7 cellular contexts compared by ENCODE assay signal in the genomic region with DNA sequence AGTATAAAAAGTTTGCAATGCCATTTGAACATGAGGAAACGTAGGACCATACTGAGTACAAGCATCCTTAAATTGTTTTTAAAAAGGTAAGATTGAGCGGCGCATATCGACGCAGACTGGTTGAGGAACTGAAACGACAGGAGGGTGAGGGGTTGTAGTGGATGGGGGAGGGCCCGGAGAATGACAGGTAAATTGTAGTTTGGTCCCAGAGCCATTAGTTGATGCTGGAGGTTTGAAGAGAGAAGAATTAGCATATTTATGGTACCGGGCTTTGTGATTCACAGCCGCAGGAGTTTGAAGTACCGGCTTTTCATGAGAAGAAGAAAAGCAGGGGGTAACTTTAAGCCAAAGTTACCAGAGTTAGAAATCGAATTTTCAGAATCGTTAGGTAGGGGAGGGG.
DNase-seq lines count a peak whose midpoint lies in the region; TF ChIP-seq lines count a peak whose summit lies in the region.
"Not testable (repeated sequence)": the region's sequence is repeated elsewhere in the genome, so short reads cannot be mapped to it uniquely, and the experiment has no call there.

No MANE protein-coding gene starts in this region.

- peaks cover 13% of the 10 kb centered on the region for H3K4me1 Mint-ChIP-seq in activated naive CD4-positive, alpha-beta T cell treated with anti-CD3 and anti-CD28 coated beads, Interleukin-2, amount 50 U/mL, for 24 hours
- H3K4me1 Mint-ChIP-seq in endothelial cell (ENCODE audit: unreplicated experiment), result peaks cover 10% of the 10 kb centered on the region

- not testable (repeated sequence) for H3K9me3 ChIP-seq in NT2/D1 (ENCODE audit: insufficient read depth, low read length); iPS-18a (ENCODE audit: control insufficient read depth, low read depth, low read length); mesodermal cell (ENCODE audit: control insufficient read depth, low read length); neuronal stem cell (replicated peaks in 1 of 2; ENCODE audit: control insufficient read depth in 2 of 2, insufficient read depth in 1 of 2, low read depth in 1 of 2, low read length in 2 of 2)

- not testable (repeated sequence) for H3K4ac ChIP-seq in neuronal stem cell (ENCODE audit: low read length)

- H3K27ac Mint-ChIP-seq in activated naive CD4-positive, alpha-beta T cell treated with anti-CD3 and anti-CD28 coated beads, Interleukin-2, amount 50 U/mL, for 24 hours; endothelial cell (ENCODE audit: unreplicated experiment): not testable (repeated sequence)

- H3K27me3 Mint-ChIP-seq in activated naive CD4-positive, alpha-beta T cell treated with anti-CD3 and anti-CD28 coated beads, Interleukin-2, amount 50 U/mL, for 24 hours, result peaks cover 49% of the 10 kb centered on the region
- H3K27me3 Mint-ChIP-seq in endothelial cell (ENCODE audit: unreplicated experiment), result not testable (repeated sequence)

- H2BK5ac ChIP-seq in neuronal stem cell (ENCODE audit: low read length), result not testable (repeated sequence)

- H3K4me1 ChIP-seq in NT2/D1 (ENCODE audit: insufficient read depth, insufficient read length); iPS-18a (ENCODE audit: control insufficient read depth, low read depth, low read length); mesodermal cell (ENCODE audit: control insufficient read depth, insufficient read depth, low read length, poor library complexity, severe bottlenecking); neuronal stem cell (ENCODE audit: control insufficient read depth in 2 of 2, insufficient read depth in 1 of 2, low read depth in 1 of 2, low read length in 2 of 2): not testable (repeated sequence)

- H2AFZ ChIP-seq in neuronal stem cell (ENCODE audit: low read length), result not testable (repeated sequence)

- H3K4me3 ChIP-seq in GM08714 (ENCODE audit: low read length) (peak overlapping the region; percentile 34; the same call in 1 of the 2 replicates), NT2/D1 (ENCODE audit: insufficient read length, low read depth) (peak overlapping the region; percentile 16), iPS-18a (ENCODE audit: low read length) (peak overlapping the region; percentile 83), mesodermal cell (ENCODE audit: extremely low read depth, insufficient read depth, low read length, poor library complexity, severe bottlenecking) (peak overlapping the region; percentile 31)
- not testable (repeated sequence) for H3K4me3 ChIP-seq in neuronal stem cell (ENCODE audit: low read length in 2 of 2)

- DNase-seq in NT2/D1 (ENCODE audit: low read depth, low spot score), result peak; percentile 69
- DNase-seq in endothelial cell (ENCODE audit: low spot score); neuronal stem cell (ENCODE audit: low spot score): not testable (repeated sequence)

- not testable (repeated sequence) for H3K36me3 Mint-ChIP-seq in activated naive CD4-positive, alpha-beta T cell treated with anti-CD3 and anti-CD28 coated beads, Interleukin-2, amount 50 U/mL, for 24 hours; endothelial cell (ENCODE audit: low read depth, unreplicated experiment)

- not testable (repeated sequence) for H2BK15ac ChIP-seq in neuronal stem cell (ENCODE audit: low read length)

- not testable (repeated sequence) for H3K23ac ChIP-seq in neuronal stem cell (ENCODE audit: low read depth, low read length, poor library complexity)

- H2AK5ac ChIP-seq in neuronal stem cell (ENCODE audit: low read depth, low read length), result not testable (repeated sequence)

- not testable (repeated sequence) for H3K9me3 Mint-ChIP-seq in activated naive CD4-positive, alpha-beta T cell treated with anti-CD3 and anti-CD28 coated beads, Interleukin-2, amount 50 U/mL, for 24 hours; endothelial cell (ENCODE audit: unreplicated experiment)

- not testable (repeated sequence) for H4K91ac ChIP-seq in neuronal stem cell (ENCODE audit: low read depth, low read length, poor library complexity)

- H3K9ac ChIP-seq in NT2/D1 (ENCODE audit: insufficient read length, low read depth) (peak overlapping the region; percentile 46), iPS-18a (ENCODE audit: low read length) (peak overlapping the region; percentile 87)
- H3K9ac ChIP-seq in neuronal stem cell (ENCODE audit: low read depth, low read length, poor library complexity), result not testable (repeated sequence)

- H4K8ac ChIP-seq in neuronal stem cell (ENCODE audit: low read depth, low read length), result not testable (repeated sequence)

- not testable (repeated sequence) for H3K36me3 ChIP-seq in NT2/D1 (ENCODE audit: insufficient read depth, insufficient read length, low read length); mesodermal cell (ENCODE audit: control insufficient read depth, insufficient read depth, low read length); neuronal stem cell (replicated peaks in 1 of 2; ENCODE audit: control insufficient read depth in 2 of 2, insufficient read depth in 2 of 2, low read length in 2 of 2)
- peaks cover 27% of the 10 kb centered on the region for H3K36me3 ChIP-seq in iPS-18a (ENCODE audit: control insufficient read depth, low read depth, low read length)

- not testable (repeated sequence) for H3K18ac ChIP-seq in neuronal stem cell (ENCODE audit: low read length)

- not testable (repeated sequence) for H3K14ac ChIP-seq in neuronal stem cell (ENCODE audit: low read length)

- H3K27me3 ChIP-seq in NT2/D1 (ENCODE audit: insufficient read depth, insufficient read length); iPS-18a (ENCODE audit: control insufficient read depth, insufficient read depth, low read length): not testable (repeated sequence)
- peaks cover 0 to 23% (median 5%) of the 10 kb centered on the region in 3 experiments for H3K27me3 ChIP-seq in neuronal stem cell (ENCODE audit: control insufficient read depth in 3 of 3, insufficient read depth in 3 of 3, low read depth in 1 of 3, low read length in 3 of 3)

- H2BK12ac ChIP-seq in neuronal stem cell (ENCODE audit: low read length), result not testable (repeated sequence)

- peak overlapping the region; percentile 36 for H3K4me3 Mint-ChIP-seq in activated naive CD4-positive, alpha-beta T cell treated with anti-CD3 and anti-CD28 coated beads, Interleukin-2, amount 50 U/mL, for 24 hours
- peak overlapping the region; percentile 74 for H3K4me3 Mint-ChIP-seq in endothelial cell (ENCODE audit: unreplicated experiment)

- H3K4me2 ChIP-seq in neuronal stem cell (ENCODE audit: insufficient read depth, low read length, poor library complexity, severe bottlenecking), result peak overlapping the region; percentile 11

- H3K79me1 ChIP-seq in neuronal stem cell (ENCODE audit: low read depth, low read length), result not testable (repeated sequence)

- TF ChIP-seq CTCF in endothelial cell (IDR thresholded peaks at IDR 0.05; ENCODE audit: unreplicated experiment), result not testable (repeated sequence)

- 2% methylated on average over 5 of the region's 12 CpGs for WGBS in mesodermal cell (ENCODE audit: insufficient coverage in 2 of 2), 2 experiments
- WGBS in neuronal stem cell (ENCODE audit: extremely low coverage in 2 of 2, insufficient read length in 2 of 2, insufficient replicate concordance in 1 of 2), 2 donors, result no CpG with 5 or more reads among the region's 12 CpGs

- not testable (repeated sequence) for H2BK120ac ChIP-seq in neuronal stem cell (ENCODE audit: low read depth, low read length)

- peak overlapping the region; percentile 87 for H3K27ac ChIP-seq in iPS-18a (ENCODE audit: low read length)
- peak overlapping the region; percentile 49 for H3K27ac ChIP-seq in mesodermal cell (ENCODE audit: low read depth, low read length, severe bottlenecking)
- H3K27ac ChIP-seq in neuronal stem cell (replicated peaks; ENCODE audit: low read length), result not testable (repeated sequence)
